ENCODE assay signal across 23 cellular contexts in genomic region chr16:51419768-51420167, GRCh38.
"Had no signal": no experiment of that assay in that cellular context is flagged by ENCODE, and none has a peak within 500 bp of the region (broad histone marks: within the 10 kb centered on the region; RNA-seq: fewer than 3 reads in every experiment).

No MANE protein-coding gene starts in this region.

- ATAC-seq: effector memory CD8-positive, alpha-beta T cell; naive thymus-derived CD8-positive, alpha-beta T cell; sciatic nerve; stimulated activated naive CD8-positive, alpha-beta T cell treated with anti-CD3 and anti-CD28 coated beads, Interleukin-15, Interleukin-2, amounts not matched to agents 100 U/mL and 50 U/mL, for 24 hours had no signal

- H3K36me3 ChIP-seq: esophagus muscularis mucosa, transverse colon had no signal

- H3K27me3 ChIP-seq: testis, transverse colon had no signal

- H3K27ac ChIP-seq: esophagus muscularis mucosa, skin epidermis, testis, transverse colon, VCaP had no signal

- DNase-seq: activated CD4-positive, alpha-beta T cell treated with anti-CD3 and anti-CD28 coated beads for 4 hours; activated CD4-positive, alpha-beta T cell treated with anti-CD3 and anti-CD28 coated beads, Interleukin-2, amount 50 U/mL, for 48 hours; activated CD8-positive, alpha-beta memory T cell treated with anti-CD3 and anti-CD28 coated beads for 24 hours; activated effector memory CD4-positive, alpha-beta T cell treated with Interleukin-2 at 50 U/mL for 16 hours; activated naive CD4-positive, alpha-beta T cell treated with Interleukin-2 at 50 U/mL for 16 hours; cortex of kidney; effector memory CD8-positive, alpha-beta T cell; foreskin melanocyte; kidney; naive thymus-derived CD8-positive, alpha-beta T cell; posterior cingulate gyrus; stimulated activated CD4-positive, alpha-beta T cell treated with anti-CD3 and anti-CD28 coated beads, Interleukin-12 subunit alpha, Interleukin-12 subunit beta, amount 100 ng/mL, for 4 hours; stimulated activated CD4-positive, alpha-beta T cell treated with anti-CD3 and anti-CD28 coated beads, Interleukin-4, amount 100 ng/mL, for 1 hour; stimulated activated naive CD8-positive, alpha-beta T cell treated with anti-CD3 and anti-CD28 coated beads, Interleukin-15, Interleukin-2, amounts not matched to agents 100 U/mL and 50 U/mL, for 24 hours; T-helper 9 cell; testis; transverse colon had no signal

- H3K9me3 ChIP-seq: esophagus muscularis mucosa, testis, transverse colon had no signal

- H3K4me3 ChIP-seq: esophagus muscularis mucosa, skin epidermis, testis, transverse colon had no signal

- H3K4me1 ChIP-seq: esophagus muscularis mucosa, testis, transverse colon had no signal

- FAIRE-seq: endothelial cell of umbilical vein, kidney, TTC549 had no signal
